16 cellular contexts compared by ENCODE assay signal in genomic region chr1:15272782-15273127, GRCh38. TPM values are rescaled to one million over a fixed set of nuclear protein-coding genes. Genes with fewer than 3 reads are reported as not detected.
DNase-seq lines count a peak whose midpoint lies in the region; ATAC-seq, FAIRE-seq and TF ChIP-seq lines count a peak whose summit lies in the region.
"Had no signal": no experiment of that assay in that cellular context is flagged by ENCODE, and none has a peak within 500 bp of the region (broad histone marks: within the 10 kb centered on the region; RNA-seq: fewer than 3 reads in every experiment).

No MANE protein-coding gene starts in this region.

- 40% methylated on average over 7 of the region's 7 CpGs for WGBS in right cardiac atrium
- WGBS in HepG2 (ENCODE audit: low lambda C conversion rate): 24% methylated on average over 7 of the region's 7 CpGs

- no peak overlapping the region for H2AFZ ChIP-seq in HepG2 (ENCODE audit: low read length)

- peak overlapping the region; percentile 60 for H3K4me2 ChIP-seq in HepG2 (ENCODE audit: low read depth, low read length)

- H3K79me2 ChIP-seq in HepG2 (ENCODE audit: insufficient read depth, low read length): no peaks in the 10 kb centered on the region

- no peaks in the 10 kb centered on the region for H3K9me3 ChIP-seq in left ventricle myocardium inferior (replicated peaks)
- no peaks in the 10 kb centered on the region for H3K9me3 ChIP-seq in right cardiac atrium (ENCODE audit: control insufficient read depth, low read length)
- H3K9me3 ChIP-seq in HepG2 (ENCODE audit: low read length): no peaks in the 10 kb centered on the region
- H3K9me3 ChIP-seq: body of pancreas, heart right ventricle, lower lobe of right lung, suprapubic skin, uterus had no signal

- no peaks in the 10 kb centered on the region for H4K20me1 ChIP-seq in HepG2 (ENCODE audit: insufficient read depth, low read length)

- TF ChIP-seq CTCF in left ventricle myocardium inferior (IDR thresholded peaks at IDR 0.05; ENCODE audit: borderline replicate concordance) (peak; percentile 14), HepG2 (CRISPR knock-in tag; IDR thresholded peaks at IDR 0.05) (no peak)

- H3K27ac ChIP-seq in left ventricle myocardium inferior (replicated peaks) (no peak overlapping the region), right cardiac atrium (ENCODE audit: low read length) (no peak overlapping the region), HepG2 (ENCODE audit: extremely low read length, insufficient read depth, low read length) (no peak overlapping the region)
- H3K27ac ChIP-seq: body of pancreas, heart right ventricle, lower lobe of right lung, suprapubic skin, uterus had no signal

- H3K36me3 ChIP-seq in left ventricle myocardium inferior: no peaks in the 10 kb centered on the region
- H3K36me3 ChIP-seq in HepG2 (replicated peaks in 1 of 2; ENCODE audit: control insufficient read depth in 1 of 2, insufficient read depth in 2 of 2, low read length in 2 of 2): no peaks in the 10 kb centered on the region
- H3K36me3 ChIP-seq: heart right ventricle, lower lobe of right lung, suprapubic skin, uterus had no signal

- no peak for ATAC-seq in right cardiac atrium
- ATAC-seq in SK-N-SH treated with all-trans-retinoic acid at 6 μM for 48 hours: peak; percentile 49
- ATAC-seq in HepG2: peak; percentile 32; the same call in 2 of the 3 replicates
- no peak for ATAC-seq in GM18858 (IDR thresholded peaks at IDR 0.05; ENCODE audit: unreplicated experiment)

- TF ChIP-seq EP300 in HepG2 (IDR thresholded peaks at IDR 0.05; ENCODE audit: low read depth in 2 of 2, low read length in 2 of 2) (no peak), HepG2 (CRISPR knock-in tag; IDR thresholded peaks at IDR 0.05; ENCODE audit: borderline replicate concordance) (no peak)

- no peak for TF ChIP-seq RAD21 in HepG2 (CRISPR knock-in tag; IDR thresholded peaks at IDR 0.05)

- POLR2A ChIA-PET in HepG2 (lab: Yijun Ruan, JAX): interaction anchor here (1.4 kb wide), 1 partner anchor 121 kb away, joined by 7 read pairs; no protein-coding TSS in a partner anchor

- no peak for DNase-seq in left ventricle myocardium inferior
- no peak for DNase-seq in right cardiac atrium
- no peak for DNase-seq in HepG2 (ENCODE audit: low spot score)
- DNase-seq in RKO (ENCODE audit: low spot score): no peak
- no peak for DNase-seq in NCI-H2029 treated with DMSO at 0.1 percent for 48 hours (lab: John Stamatoyannopoulos, UW)
- DNase-seq in iPS-NIHi7 (ENCODE audit: extremely low spot score): no peak
- DNase-seq: KG1 had no signal

- no peak for FAIRE-seq in HepG2 (lab: Jason Lieb, UNC)
- FAIRE-seq: islet of Langerhans had no signal

- H3K9ac ChIP-seq in HepG2 (ENCODE audit: insufficient read depth, low read depth, low read length): no peak overlapping the region

- peaks cover 11% of the 10 kb centered on the region for H3K27me3 ChIP-seq in left ventricle myocardium inferior (ENCODE audit: low read depth)
- no peaks in the 10 kb centered on the region for H3K27me3 ChIP-seq in right cardiac atrium (ENCODE audit: control insufficient read depth, insufficient read depth)
- H3K27me3 ChIP-seq in HepG2 (ENCODE audit: control insufficient read depth in 1 of 2, insufficient read depth in 2 of 2, low read length in 2 of 2): peaks cover 2 to 13% of the 10 kb centered on the region in 2 experiments; a peak in 2 of 5 replicates
- H3K27me3 ChIP-seq: body of pancreas had no signal

- peaks cover 4% of the 10 kb centered on the region for H3K4me1 ChIP-seq in left ventricle myocardium inferior
- H3K4me1 ChIP-seq in right cardiac atrium (ENCODE audit: control insufficient read depth, insufficient read depth, low read length): no peaks in the 10 kb centered on the region
- H3K4me1 ChIP-seq in HepG2 (ENCODE audit: insufficient read depth, low read length): peaks cover 27% of the 10 kb centered on the region
- H3K4me1 ChIP-seq: uterus had no signal

- H3K4me3 ChIP-seq in left ventricle myocardium inferior: no peak overlapping the region
- H3K4me3 ChIP-seq in right cardiac atrium (ENCODE audit: low read length): no peak overlapping the region
- H3K4me3 ChIP-seq in HepG2 (replicated peaks in 1 of 3; ENCODE audit: insufficient read depth in 1 of 3, low read depth in 2 of 3, low read length in 3 of 3): no peak overlapping the region
- H3K4me3 ChIP-seq: body of pancreas, heart right ventricle, lower lobe of right lung, suprapubic skin, uterus had no signal

- no peak for TF ChIP-seq POLR2A in HepG2 (IDR thresholded peaks at IDR 0.05; ENCODE audit: insufficient read depth in 1 of 2, low read depth in 2 of 2, low read length in 2 of 2)

- in situ Hi-C loops in HepG2 (cut with HindIII; ENCODE audit: extremely low pct_ligation_motif_present, low pct_unique_long_range_greater_than_20kb): loop anchor here (5.0 kb wide), 1 partner anchor 145 kb away; no protein-coding TSS in a partner anchor

- intact Hi-C loops in left ventricle myocardium inferior (cut with micrococcal nuclease) (loop anchor here (5.0 to 10.0 kb wide), 2 partner anchors 118 to 145 kb away; partner anchors contain the start of gene TMEM51), right cardiac atrium (cut with DNase I) (loop anchor here (5.0 kb wide), 3 partner anchors 120 to 145 kb away; partner anchors contain the start of gene TMEM51 (in 3 of the 4)), HepG2 (cut with micrococcal nuclease; ENCODE audit: unreplicated experiment) (loop anchor here (1.0 to 2.0 kb wide), 4 partner anchors 44 to 144 kb away; no protein-coding TSS in a partner anchor)

- CTCF ChIA-PET in HepG2 (lab: Yijun Ruan, JAX; ENCODE audit: low intra/inter-chr PET ratio, low total read pairs): interaction anchor here (0.7 to 3.8 kb wide), 4 partner anchors 31 to 173 kb away, joined by 3 to 53 read pairs (median 11); partner anchors contain the start of gene TMEM51

- no TSS peak for BruUV-seq in HepG2 (replicated peaks; lab: Mats Ljungman, UMichigan)

TF ChIP-seq in HepG2, 621 proteins besides CTCF, POLR2A, EP300 and RAD21 (continues in another document):
- TF ChIP-seq ZNF577 (CRISPR knock-in tag; IDR thresholded peaks at IDR 0.05; ENCODE audit: borderline replicate concordance, low read depth) (no peak), STAT6 (CRISPR knock-in tag; IDR thresholded peaks at IDR 0.05; ENCODE audit: borderline replicate concordance) (no peak), NR2F1 (CRISPR knock-in tag; IDR thresholded peaks at IDR 0.05) (no peak), ZNF816 (CRISPR knock-in tag; IDR thresholded peaks at IDR 0.05; ENCODE audit: borderline replicate concordance) (no peak), MYC (CRISPR knock-in tag; IDR thresholded peaks at IDR 0.05; ENCODE audit: borderline replicate concordance) (0 out of 2 replicates have a peak, but pooled peaks have one; percentile 5), ZNF33B (CRISPR knock-in tag; IDR thresholded peaks at IDR 0.05) (0 out of 2 replicates have a peak, but pooled peaks have one; percentile 2), HMG20B (CRISPR knock-in tag; conservative IDR thresholded peaks at IDR 0.05) (0 out of 2 replicates have a peak, but pooled peaks have one; percentile 21)

RNA-seq across cellular contexts. Expression of gene FHAD1, which starts 25.7 kb away (rescaled TPM):
- total RNA-seq in left ventricle myocardium inferior: not detected
- 1 to 10 TPM in 1 of 4 donors, under 1 TPM in 2, not detected in 1; 0.06 to 1.0 (median 0.09) TPM for total RNA-seq in right cardiac atrium
- 0.25 TPM for polyA plus RNA-seq in right cardiac atrium
- not detected in 2 replicates for total RNA-seq in HepG2 (2016; rRNA removed; fragmentation: Illumina TruSeq; extraction: Trizol)
- not detected in 2 replicates for total RNA-seq in HepG2 (2016; cell fraction: cytosol; rRNA removed; fragmentation: Illumina TruSeq; extraction: Trizol; ENCODE audit: low read depth)
- total RNA-seq in HepG2 (2016; cell fraction: insoluble cytoplasmic fraction; rRNA removed; fragmentation: Illumina TruSeq; extraction: Trizol): not detected in 2 replicates
- not detected in 2 replicates for total RNA-seq in HepG2 (2016; cell fraction: membrane; rRNA removed; fragmentation: Illumina TruSeq; extraction: Trizol)
- total RNA-seq in HepG2 (2016; cell fraction: nucleus; rRNA removed; fragmentation: Illumina TruSeq; extraction: Trizol): not detected in 2 replicates
- not detected in 2 replicates for polyA plus RNA-seq in HepG2 (2011; rRNA removed)
- 0.01 and 0.03 TPM in 2 replicates for polyA plus RNA-seq in HepG2 (2011; cell fraction: cytosol; rRNA removed)
- 0.03 and 0.08 TPM in 2 replicates for polyA plus RNA-seq in HepG2 (2011; cell fraction: nucleus; rRNA removed)
- 0.08 and 0.11 TPM in 2 replicates for polyA plus RNA-seq in HepG2 (2012)
- polyA plus RNA-seq in HepG2 (2016; cell fraction: cytosol; fragmentation: Illumina TruSeq; extraction: Trizol; ENCODE audit: low read depth): not detected in 2 replicates
- not detected in 2 replicates for polyA plus RNA-seq in HepG2 (2016; cell fraction: insoluble cytoplasmic fraction; fragmentation: Illumina TruSeq; extraction: Trizol; ENCODE audit: low read depth)
- not detected in 2 replicates for polyA plus RNA-seq in HepG2 (2016; cell fraction: membrane; fragmentation: Illumina TruSeq; extraction: Trizol; ENCODE audit: low read depth)
- polyA plus RNA-seq in HepG2 (2016; cell fraction: nucleus; fragmentation: Illumina TruSeq; extraction: Trizol; ENCODE audit: insufficient read depth, low read depth): 0.27 TPM in 1 of 2 replicates, not detected in the other
- polyA minus RNA-seq in HepG2 (2011; rRNA and poly(A)+ RNA removed; ENCODE audit: low replicate concordance): 0.04 and 0.80 TPM in 2 replicates
- polyA minus RNA-seq in HepG2 (2011; cell fraction: cytosol; rRNA and poly(A)+ RNA removed): not detected in 2 replicates
- not detected in 2 replicates for polyA minus RNA-seq in HepG2 (2011; cell fraction: nucleus; rRNA and poly(A)+ RNA removed)
- total RNA-seq: CD4-positive, CD25-positive, alpha-beta regulatory T cell had no signal
- polyA plus RNA-seq: CD4-positive, CD25-positive, alpha-beta regulatory T cell had no signal

Comparison
In these comparisons a context has a peak if more than half of its experiments do, and no peak if none do; other contexts are left out.
1. ATAC-seq: peak in SK-N-SH treated with all-trans-retinoic acid at 6 μM for 48 hours (single experiment) and HepG2 (single experiment); none in right cardiac atrium (0 of 2) and GM18858 (single experiment).